In the genomic region with DNA sequence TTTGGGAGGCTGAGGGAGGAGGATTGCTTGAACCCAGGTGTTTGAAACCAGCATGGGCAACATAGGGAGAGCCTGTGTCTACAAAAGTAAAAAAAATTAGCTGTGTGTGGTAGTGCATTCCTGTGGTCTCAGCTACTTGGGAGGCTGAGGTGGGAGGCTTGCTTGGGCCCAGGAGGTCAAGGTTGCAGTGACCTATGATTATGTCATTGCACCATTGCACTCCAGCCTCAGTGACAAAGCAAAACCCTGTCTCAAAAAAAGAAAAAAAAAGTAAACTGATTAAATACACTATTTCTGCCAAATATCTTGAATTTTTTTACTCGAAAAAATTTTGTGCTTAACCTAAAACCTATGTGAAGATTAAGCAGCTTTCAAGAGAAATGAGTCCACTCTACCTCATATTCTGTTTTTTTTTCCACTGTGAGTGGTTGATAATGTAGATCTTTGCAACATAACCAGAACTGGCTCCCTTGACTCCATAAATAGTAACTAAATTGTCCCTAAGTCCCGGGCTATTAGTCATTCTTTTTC, we compare ENCODE assay signal across 1 cellular context.
TF ChIP-seq lines count a peak whose summit lies in the region.

No MANE protein-coding gene starts in this region.

TF ChIP-seq in SK-N-SH, 30 proteins besides CTCF, POLR2A, EP300 and RAD21 (continued from another document):
- TF ChIP-seq GATA2 (CRISPR knock-in tag; IDR thresholded peaks at IDR 0.05) = no peak
- peak; percentile 17; the same call in 1 of the 2 replicates for TF ChIP-seq RXRA (IDR thresholded peaks at IDR 0.05; ENCODE audit: borderline replicate concordance, low read depth)
